In the genomic region with DNA sequence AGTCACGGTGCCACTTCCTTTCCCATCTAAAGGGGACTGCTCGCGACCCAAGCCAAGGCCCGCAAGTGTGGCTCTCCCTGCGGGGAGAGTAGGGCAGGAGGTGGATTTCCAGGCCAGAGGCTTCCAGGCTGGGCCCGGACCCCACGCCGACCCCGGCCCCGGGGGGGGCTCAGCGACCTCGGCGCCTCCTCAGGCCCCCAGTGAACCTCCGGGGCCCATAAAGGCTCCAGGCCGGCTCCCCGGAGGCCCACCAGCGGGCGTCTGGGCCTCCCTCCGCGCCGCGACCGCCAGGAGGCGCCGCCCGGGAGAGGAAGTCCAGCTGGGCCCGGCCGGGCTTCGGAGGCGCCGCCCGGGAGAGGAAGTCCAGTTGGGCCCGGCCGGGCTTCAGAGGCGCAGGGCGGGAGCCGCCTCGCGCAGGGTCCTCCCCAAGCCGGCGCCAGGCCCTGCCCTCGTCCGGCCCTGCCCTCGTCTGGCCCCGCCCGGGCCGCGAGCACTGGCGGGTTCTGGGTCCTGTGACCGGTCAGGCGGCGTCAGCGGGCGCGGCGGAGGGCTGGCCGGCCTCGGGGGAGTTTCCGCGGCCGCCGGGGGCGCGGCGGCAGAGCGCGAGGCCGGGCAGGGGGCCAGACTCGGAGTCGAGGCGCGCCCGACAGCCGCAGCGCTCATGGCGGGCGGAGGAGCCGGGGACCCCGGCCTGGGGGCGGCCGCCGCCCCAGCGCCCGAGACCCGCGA, we compare ENCODE assay signal across 8 cellular contexts. TPM values are rescaled to one million over a fixed set of nuclear protein-coding genes. Genes with fewer than 3 reads are reported as not detected.
DNase-seq lines count a peak whose midpoint lies in the region; ATAC-seq, FAIRE-seq and TF ChIP-seq lines count a peak whose summit lies in the region.

A gene (plus strand): TSS at position 623 of the 729 bp plus-strand sequence. CDS start 39 bp downstream, at position 662.

- no peak within 1 kb of the TSS for H3K4me2 ChIP-seq in OCI-LY7 (ENCODE audit: low read length)

- no peaks in the 10 kb centered on the region for H3K9me2 ChIP-seq in OCI-LY7 (ENCODE audit: insufficient read depth, low read length)

- ATAC-seq in GM19438 (IDR thresholded peaks at IDR 0.05; ENCODE audit: low read depth, unreplicated experiment) (peak; percentile 66), HG03558 (IDR thresholded peaks at IDR 0.05; ENCODE audit: extremely low read depth, unreplicated experiment) (peak; percentile 46)

- no peaks in the 10 kb centered on the region for H3K9me3 ChIP-seq in colonic mucosa
- H3K9me3 ChIP-seq in kidney (ENCODE audit: control insufficient read depth in 1 of 2, low read length in 2 of 2) = no peaks in the 10 kb centered on the region
- peaks cover 0 to 2% (median 0%) of the 10 kb centered on the region in 3 donors for H3K9me3 ChIP-seq in skeletal muscle tissue (ENCODE audit: control insufficient read depth in 3 of 3, low read length in 3 of 3)
- no peaks in the 10 kb centered on the region for H3K9me3 ChIP-seq in OCI-LY7 (ENCODE audit: low read length)

- H3K36me3 ChIP-seq in colonic mucosa = no peaks in the 10 kb centered on the region
- peaks cover 0 to under 1% of the 10 kb centered on the region in 2 donors for H3K36me3 ChIP-seq in kidney (ENCODE audit: control insufficient read depth in 1 of 2, insufficient read depth in 2 of 2, low read length in 2 of 2)
- no peaks in the 10 kb centered on the region for H3K36me3 ChIP-seq in skeletal muscle tissue (ENCODE audit: control insufficient read depth in 3 of 3, insufficient read depth in 3 of 3, low read length in 3 of 3)
- H3K36me3 ChIP-seq in OCI-LY7 (ENCODE audit: insufficient read depth, low read length) = no peaks in the 10 kb centered on the region

- peak within 1 kb of the TSS; percentile 98 for H3K27ac ChIP-seq in colonic mucosa
- peak within 1 kb of the TSS; percentile 95 to 98 for H3K27ac ChIP-seq in kidney (ENCODE audit: low read depth in 2 of 2, low read length in 2 of 2)
- H3K27ac ChIP-seq in skeletal muscle tissue (ENCODE audit: low read depth, low read length) = peak within 1 kb of the TSS; percentile 91
- no peak within 1 kb of the TSS for H3K27ac ChIP-seq in OCI-LY7 (ENCODE audit: low read depth, low read length, poor library complexity, severe bottlenecking)

- TF ChIP-seq CTCF in colonic mucosa (IDR thresholded peaks at IDR 0.05) (peak; percentile 72), kidney (IDR thresholded peaks at IDR 0.05; ENCODE audit: borderline replicate concordance, extremely low read depth, insufficient read depth) (peak; percentile 44), OCI-LY7 (conservative IDR thresholded peaks at IDR 0.05; ENCODE audit: low read length) (no peak)

- H2AFZ ChIP-seq in OCI-LY7 (ENCODE audit: low read length) = no peak within 1 kb of the TSS

- FAIRE-seq in kidney (lab: Jason Lieb, UNC) = no peak

- no peaks in the 10 kb centered on the region for H3K79me2 ChIP-seq in OCI-LY7 (ENCODE audit: insufficient read depth, low read depth, low read length)

- no peaks in the 10 kb centered on the region for H4K20me1 ChIP-seq in OCI-LY7 (ENCODE audit: insufficient read depth, low read length)

- H3K9ac ChIP-seq in colonic mucosa (ENCODE audit: low read depth in 2 of 2, low read length in 2 of 2) (peak within 1 kb of the TSS; percentile 58 to 94), kidney (ENCODE audit: low read length in 2 of 2) (peak within 1 kb of the TSS; percentile 90 to 91), skeletal muscle tissue (ENCODE audit: low read depth in 1 of 3, low read length in 3 of 3) (peak within 1 kb of the TSS; percentile 78 to 83 (median 79))

- POLR2A ChIA-PET in OCI-LY7 (lab: Charles Lee) = no interaction called here

- H3K27me3 ChIP-seq in colonic mucosa (no peaks in the 10 kb centered on the region), skeletal muscle tissue (ENCODE audit: control insufficient read depth in 3 of 3, insufficient read depth in 3 of 3, low read length in 3 of 3) (peaks cover 0 to 7% (median 3%) of the 10 kb centered on the region in 3 donors)

- no peaks in the 10 kb centered on the region for H3K4me1 ChIP-seq in colonic mucosa
- peaks cover 6 to 7% of the 10 kb centered on the region in 2 donors for H3K4me1 ChIP-seq in kidney (ENCODE audit: control insufficient read depth in 1 of 2, insufficient read depth in 1 of 2, low read depth in 1 of 2, low read length in 2 of 2)
- H3K4me1 ChIP-seq in skeletal muscle tissue (ENCODE audit: control insufficient read depth in 3 of 3, insufficient read depth in 3 of 3, low read length in 3 of 3) = peaks cover 0 to 7% (median 3%) of the 10 kb centered on the region in 3 donors
- H3K4me1 ChIP-seq in OCI-LY7 (ENCODE audit: insufficient read depth, low read length, poor library complexity, severe bottlenecking) = no peaks in the 10 kb centered on the region

- DNase-seq in COLO829 (ENCODE audit: low spot score) (peak; percentile 74), SW 1271 (lab: John Stamatoyannopoulos, UW) (peak; percentile 74 to 82), colonic mucosa (peak; percentile 94), kidney (peak; percentile 98), OCI-LY7 (ENCODE audit: low spot score) (no peak)

- H3K4me3 ChIP-seq in colonic mucosa = peak within 1 kb of the TSS; percentile 64
- peak within 1 kb of the TSS; percentile 80 to 91 for H3K4me3 ChIP-seq in kidney (ENCODE audit: low read length in 2 of 2)
- peak within 1 kb of the TSS; percentile 78 to 83 (median 78) for H3K4me3 ChIP-seq in skeletal muscle tissue (ENCODE audit: low read length in 3 of 3)
- H3K4me3 ChIP-seq in OCI-LY7 (ENCODE audit: low read depth, low read length, poor library complexity, severe bottlenecking) = no peak within 1 kb of the TSS

- intact Hi-C loops in colonic mucosa (cut with DNase I) (loop anchor here (5.0 to 10.0 kb wide), 2 partner anchors 51 to 159 kb away; a partner anchor contains a TSS), kidney (cut with DNase I) (no loop called here), OCI-LY7 (cut with micrococcal nuclease; ENCODE audit: unreplicated experiment) (no loop called here)

- CTCF ChIA-PET in OCI-LY7 (lab: Charles Lee; ENCODE audit: unreplicated experiment) = no interaction called here

- no TSS peak for BruUV-seq in OCI-LY7 (replicated peaks; lab: Mats Ljungman, UMichigan)

RNA-seq across cellular contexts. Expression of the gene that starts here (rescaled TPM):
- total RNA-seq in colonic mucosa (10 to 100 TPM; 54.6 to 68.0 TPM), kidney (19.9 TPM), skeletal muscle tissue (35.5 TPM), OCI-LY7 (2022) (not detected in 2 replicates)
- 39.1 TPM for polyA plus RNA-seq in kidney (ENCODE audit: insufficient read depth, low read depth, low replicate concordance)
- not detected in 2 replicates for total RNA-seq in OCI-LY7 (2014; rRNA removed; shearing (Covaris generic))

Comparison
In these comparisons a context has a peak if more than half of its experiments do, and no peak if none do; other contexts are left out.
1. RNA of the gene that starts here (total RNA-seq): 54.6 to 68.0 TPM in colonic mucosa, 35.5 TPM in skeletal muscle tissue (single experiment) and 19.9 TPM in kidney (single experiment); not detected in OCI-LY7; every median in the first group is over 10 times any median in the second.
2. Peak in every context shown above with its lines, with median percentiles within 50 percentile points of each other: H3K9ac ChIP-seq.